Comparison of ENCODE assay signal across 8 cellular contexts in genomic region chr18:48022531-48023330, GRCh38.
DNase-seq lines count a peak whose midpoint lies in the region; ATAC-seq, FAIRE-seq and TF ChIP-seq lines count a peak whose summit lies in the region.

No MANE protein-coding gene starts in this region.

- DNase-seq in AG09309 (ENCODE audit: low read depth) (peak; percentile 27), GM12891 (ENCODE audit: insufficient read length, low spot score) (peak; percentile 39), NCI-H1436 (lab: John Stamatoyannopoulos, UW) (peak; percentile 82), SK-N-MC (ENCODE audit: low read depth, low spot score) (peak; percentile 56), epithelial cell of esophagus (ENCODE audit: low read depth) (peak; percentile 80), middle frontal gyrus (ENCODE audit: extremely low spot score, low spot score) (peak; percentile 69), activated gamma-delta T cell (lab: John Stamatoyannopoulos, UW) (no peak)

- H3K27ac ChIP-seq in SK-N-MC = peak overlapping the region; percentile 49; the same call in 1 of the 2 replicates

- H3K9me3 ChIP-seq in SK-N-MC (ENCODE audit: low read depth, low read length) = no peaks in the 10 kb centered on the region

- TF ChIP-seq CTCF in AG09309 (IDR thresholded peaks at IDR 0.05; ENCODE audit: control insufficient read depth, insufficient read depth, low read depth, low read length, missing control alignments) = peak; percentile 68
- TF ChIP-seq CTCF in epithelial cell of esophagus (IDR thresholded peaks at IDR 0.05; ENCODE audit: insufficient read depth, low read depth, low read length, missing control alignments) = peak; percentile 58

- FAIRE-seq in GM12891 (lab: Jason Lieb, UNC) = peak; percentile 43

- H3K9ac ChIP-seq in SK-N-MC (ENCODE audit: insufficient read length) = no peak overlapping the region

- no peak for TF ChIP-seq POLR2A in GM12891 (IDR thresholded peaks at IDR 0.05; ENCODE audit: low read depth, low read length)

- ATAC-seq in HG03139 (IDR thresholded peaks at IDR 0.05; ENCODE audit: unreplicated experiment) = no peak

- H3K4me3 ChIP-seq in AG09309 (ENCODE audit: control insufficient read depth, low read depth, low read length) = no peak overlapping the region
- no peak overlapping the region for H3K4me3 ChIP-seq in SK-N-MC
- H3K4me3 ChIP-seq in epithelial cell of esophagus (ENCODE audit: low read length) = no peak overlapping the region

- H3K36me3 ChIP-seq in SK-N-MC (ENCODE audit: insufficient read depth, low read length) = no peaks in the 10 kb centered on the region

TF ChIP-seq in GM12891, 5 proteins besides CTCF, POLR2A, EP300 and RAD21:
- no peak for TF ChIP-seq TAF1 (IDR thresholded peaks at IDR 0.05; ENCODE audit: low read depth, low read length)
- no peak for TF ChIP-seq POU2F2 (IDR thresholded peaks at IDR 0.05; ENCODE audit: low read depth, low read length)
- TF ChIP-seq PAX5 (IDR thresholded peaks at IDR 0.05; ENCODE audit: insufficient read depth, low read length, severe bottlenecking) = no peak
- no peak for TF ChIP-seq SPI1 (IDR thresholded peaks at IDR 0.05; ENCODE audit: low read depth, low read length)
- TF ChIP-seq POLR2AphosphoS5 (IDR thresholded peaks at IDR 0.05; ENCODE audit: low read depth, low read length) = no peak
